In genomic region chr5:83107692-83108410, GRCh38 we compare ENCODE assay signal across 23 cellular contexts. TPM values are rescaled to one million over a fixed set of nuclear protein-coding genes. Genes with fewer than 3 reads are reported as not detected.
DNase-seq lines count a peak whose midpoint lies in the region; ATAC-seq and TF ChIP-seq lines count a peak whose summit lies in the region.
"Had no signal": no experiment of that assay in that cellular context is flagged by ENCODE, and none has a peak within 500 bp of the region (broad histone marks: within the 10 kb centered on the region; RNA-seq: fewer than 3 reads in every experiment).

No MANE protein-coding gene starts in this region.

- H3K9me3 ChIP-seq in IMR-90 (ENCODE audit: control insufficient read depth, insufficient read depth, low read length) (no peaks in the 10 kb centered on the region), smooth muscle cell (replicated peaks; ENCODE audit: low read depth) (no peaks in the 10 kb centered on the region)
- H3K9me3 ChIP-seq: A549, BE2C had no signal

- peaks cover 20% of the 10 kb centered on the region for H3K79me2 ChIP-seq in smooth muscle cell (ENCODE audit: low read depth)

- H3K14ac ChIP-seq in IMR-90 (replicated peaks; ENCODE audit: low read depth, low read length): no peak overlapping the region

- H3K27ac ChIP-seq in IMR-90 (ENCODE audit: insufficient read depth, low read length) (no peak overlapping the region), smooth muscle cell (ENCODE audit: low read depth) (peak overlapping the region; percentile 97), substantia nigra (ENCODE audit: low read depth, low read length, poor library complexity, severe bottlenecking) (no peak overlapping the region)
- H3K27ac ChIP-seq: A549, RWPE1 had no signal

- H3K9ac ChIP-seq in IMR-90 (ENCODE audit: low read depth, low read length) (no peak overlapping the region), smooth muscle cell (ENCODE audit: low read depth) (no peak overlapping the region)

- TF ChIP-seq RAD21 in IMR-90 (IDR thresholded peaks at IDR 0.05; ENCODE audit: low read length): no peak

- no peak for ATAC-seq in IMR-90 (ENCODE audit: low read depth)
- ATAC-seq: A549, GM23338, Panc1 had no signal

- H2AK5ac ChIP-seq in IMR-90 (ENCODE audit: low read depth, low read length): no peak overlapping the region

- H2AFZ ChIP-seq in IMR-90 (replicated peaks; ENCODE audit: low read length, poor library complexity) (no peak overlapping the region), smooth muscle cell (ENCODE audit: low read depth) (no peak overlapping the region)
- H2AFZ ChIP-seq: GM23338 had no signal

- H3K4me1 ChIP-seq in IMR-90 (ENCODE audit: control insufficient read depth, insufficient read depth, low read length) (no peaks in the 10 kb centered on the region), smooth muscle cell (ENCODE audit: low read depth) (peaks cover 7% of the 10 kb centered on the region)
- H3K4me1 ChIP-seq: A549, BE2C had no signal

- no peaks in the 10 kb centered on the region for H3K9me1 ChIP-seq in IMR-90 (ENCODE audit: insufficient read depth, low read length)

- no peak overlapping the region for H4K91ac ChIP-seq in IMR-90 (ENCODE audit: insufficient read depth, low read depth, low read length)

- H2AK9ac ChIP-seq in IMR-90 (replicated peaks; ENCODE audit: low read depth, low read length, poor library complexity): no peak overlapping the region

- no peak overlapping the region for H2BK120ac ChIP-seq in IMR-90 (ENCODE audit: low read depth, low read length)

- no peaks in the 10 kb centered on the region for H3K36me3 ChIP-seq in BJ (ENCODE audit: control insufficient read depth, insufficient read depth, low read length)
- H3K36me3 ChIP-seq in IMR-90 (ENCODE audit: control insufficient read depth, insufficient read depth, low read length): no peaks in the 10 kb centered on the region
- H3K36me3 ChIP-seq in smooth muscle cell (ENCODE audit: low read depth): peaks cover 9% of the 10 kb centered on the region
- H3K36me3 ChIP-seq: BE2C had no signal

- no peak overlapping the region for H3K56ac ChIP-seq in IMR-90 (ENCODE audit: extremely low read depth, insufficient read depth, low read length)

- dilution Hi-C loops in IMR-90 (cut with HindIII; ENCODE audit: low sequenced_read_pairs, unreplicated experiment): no loop called here

- no CpG with 5 or more reads among the region's 3 CpGs for WGBS in IMR-90 (ENCODE audit: extremely low coverage in 2 of 2, insufficient read length in 1 of 2), 2 experiments
- 75% methylated on average over 3 of the region's 3 CpGs for WGBS in smooth muscle cell (ENCODE audit: low lambda C conversion rate)

- H4K20me1 ChIP-seq in IMR-90 (ENCODE audit: insufficient read depth, low read length) (no peaks in the 10 kb centered on the region), smooth muscle cell (ENCODE audit: low read depth) (no peaks in the 10 kb centered on the region)

- in situ Hi-C loops in IMR-90 (cut with MboI; ENCODE audit: low sequenced_read_pairs): no loop called here
- in situ Hi-C loops in astrocyte of the spinal cord (cut with HindIII; ENCODE audit: low sequenced_read_pairs): no loop called here

- no peak overlapping the region for H3K18ac ChIP-seq in IMR-90 (ENCODE audit: low read depth, low read length)

- intact Hi-C loops in IMR-90 (cut with micrococcal nuclease): no loop called here

- no peak for TF ChIP-seq POLR2A in IMR-90 (IDR thresholded peaks at IDR 0.05; ENCODE audit: low read depth, low read length)

- H3F3A ChIP-seq in smooth muscle cell (ENCODE audit: low read depth): peaks cover 12% of the 10 kb centered on the region

- H2BK20ac ChIP-seq in IMR-90 (ENCODE audit: low read depth, low read length): no peak overlapping the region

- H2BK15ac ChIP-seq in IMR-90 (ENCODE audit: low read depth, low read length): no peak overlapping the region

- CTCF ChIA-PET in BJ (lab: Yijun Ruan, JAX) (no interaction called here), IMR-90 (lab: Yijun Ruan, JAX) (no interaction called here)

- no peaks in the 10 kb centered on the region for H3K79me1 ChIP-seq in IMR-90 (ENCODE audit: low read depth in 1 of 2, low read length in 2 of 2)

- no peak overlapping the region for H3K4me2 ChIP-seq in IMR-90 (ENCODE audit: low read depth, low read length)
- no peak overlapping the region for H3K4me2 ChIP-seq in smooth muscle cell
- H3K4me2 ChIP-seq: A549, GM23338 had no signal

- H3K23ac ChIP-seq in IMR-90 (ENCODE audit: low read depth, low read length): no peak overlapping the region

- H3K4me3 ChIP-seq in BJ (ENCODE audit: low read depth, low read length) (no peak overlapping the region), IMR-90 (ENCODE audit: insufficient read depth, low read depth, low read length) (no peak overlapping the region), astrocyte of the spinal cord (ENCODE audit: low read depth, low read length) (no peak overlapping the region), smooth muscle cell (no peak overlapping the region)
- H3K4me3 ChIP-seq: A549, GM23338 had no signal

- no peak overlapping the region for H4K8ac ChIP-seq in IMR-90 (ENCODE audit: low read depth in 2 of 2, low read length in 2 of 2)

- DNase-seq in BJ (ENCODE audit: low read depth) (peak; percentile 27), IMR-90 (no peak), astrocyte of the spinal cord (ENCODE audit: low read depth, low spot score) (peak; percentile 12), smooth muscle cell (lab: John Stamatoyannopoulos, UW; ENCODE audit: unreplicated experiment) (no peak), substantia nigra (lab: John Stamatoyannopoulos, UW) (no peak), COLO829 (ENCODE audit: low spot score) (no peak), NCI-H2029 treated with DMSO at 0.1 percent for 48 hours (lab: John Stamatoyannopoulos, UW) (no peak)
- DNase-seq: BE2C, DMS153, DND-41, H9, NCI-H1105 treated with DMSO at 0.1 percent for 48 hours, NCI-H1694, NCI-H2081, NCI-H2227 treated with DMSO at 0.1 percent for 48 hours, NCI-H510A, NCI-H69, SHP77, T-helper 1 cell had no signal

- no peak overlapping the region for H4K5ac ChIP-seq in IMR-90 (ENCODE audit: low read depth, low read length)

- H3K27me3 ChIP-seq in BJ (ENCODE audit: control insufficient read depth, insufficient read depth, low read length) (no peaks in the 10 kb centered on the region), IMR-90 (ENCODE audit: control insufficient read depth, insufficient read depth, low read length) (no peaks in the 10 kb centered on the region), smooth muscle cell (ENCODE audit: low read depth) (no peaks in the 10 kb centered on the region)
- H3K27me3 ChIP-seq: BE2C had no signal

- no peak overlapping the region for H3K4ac ChIP-seq in IMR-90 (ENCODE audit: low read depth, low read length)

- POLR2A ChIA-PET in BJ (lab: Charles Lee): no interaction called here
- POLR2A ChIA-PET in IMR-90 (lab: Charles Lee; ENCODE audit: unreplicated experiment): no interaction called here

- TF ChIP-seq CTCF in BJ (IDR thresholded peaks at IDR 0.05; ENCODE audit: insufficient read depth, low read depth, low read length): no peak
- no peak for TF ChIP-seq CTCF in IMR-90 (conservative IDR thresholded peaks at IDR 0.05; ENCODE audit: low read depth, low read length)
- TF ChIP-seq CTCF in astrocyte of the spinal cord (IDR thresholded peaks at IDR 0.05; ENCODE audit: low read depth, low read length): no peak
- no peak for TF ChIP-seq CTCF in smooth muscle cell (IDR thresholded peaks at IDR 0.05; ENCODE audit: borderline replicate concordance, insufficient read depth, poor library complexity, severe bottlenecking)

- no peak overlapping the region for H2BK5ac ChIP-seq in IMR-90 (ENCODE audit: low read depth, low read length, poor library complexity, severe bottlenecking)

- BruUV-seq in IMR-90 (replicated peaks; lab: Mats Ljungman, UMichigan): no TSS peak

TF ChIP-seq in IMR-90, 13 proteins besides CTCF, POLR2A, EP300 and RAD21:
- TF ChIP-seq CEBPB (IDR thresholded peaks at IDR 0.05; ENCODE audit: low read depth, low read length) (peak; percentile 82), MAZ (IDR thresholded peaks at IDR 0.05; ENCODE audit: borderline replicate concordance, low read depth, low read length) (no peak)

RNA-seq across cellular contexts. Expression of gene XRCC4, which starts 30.5 kb away (rescaled TPM):
- polyA plus RNA-seq in BJ (2011; rRNA removed) (1.6 and 4.2 TPM in 2 replicates), IMR-90 (2012; rRNA removed) (3.1 and 3.5 TPM in 2 replicates), smooth muscle cell (55.7 and 98.1 TPM in 2 replicates)
- polyA minus RNA-seq in BJ (2011; rRNA and poly(A)+ RNA removed): 0.71 and 1.1 TPM in 2 replicates
- total RNA-seq in IMR-90 (2012; rRNA removed) (4.7 and 11.7 TPM in 2 replicates), smooth muscle cell (110 and 145 TPM in 2 replicates)
- polyA plus RNA-seq in IMR-90 (2012; cell fraction: cytosol; rRNA removed): 0.21 and 0.47 TPM in 2 replicates
- 0.75 TPM in 1 of 2 replicates, not detected in the other for polyA plus RNA-seq in IMR-90 (2012; cell fraction: nucleus; rRNA removed; ENCODE audit: low replicate concordance)

RNA-seq across cellular contexts. Expression of gene TMEM167A, which starts 30.7 kb away (rescaled TPM):
- polyA plus RNA-seq in BJ (2011; rRNA removed): 23.5 and 62.5 TPM in 2 replicates
- polyA minus RNA-seq in BJ (2011; rRNA and poly(A)+ RNA removed): 12.8 and 15.1 TPM in 2 replicates
- 34.6 and 95.8 TPM in 2 replicates for total RNA-seq in IMR-90 (2012; rRNA removed)
- 36.6 and 45.1 TPM in 2 replicates for polyA plus RNA-seq in IMR-90 (2012; rRNA removed)
- 4.4 and 5.0 TPM in 2 replicates for polyA plus RNA-seq in IMR-90 (2012; cell fraction: cytosol; rRNA removed)
- 1.6 and 19.7 TPM in 2 replicates for polyA plus RNA-seq in IMR-90 (2012; cell fraction: nucleus; rRNA removed; ENCODE audit: low replicate concordance)
- total RNA-seq in smooth muscle cell: 236 and 262 TPM in 2 replicates
- 195 and 248 TPM in 2 replicates for polyA plus RNA-seq in smooth muscle cell

Comparison
In these comparisons a context has a peak if more than half of its experiments do, and no peak if none do; other contexts are left out.
1. DNase-seq: peak in BJ (single experiment) and astrocyte of the spinal cord (single experiment); none in IMR-90 (single experiment), smooth muscle cell (single experiment), substantia nigra (0 of 49), COLO829 (single experiment) and NCI-H2029 treated with DMSO at 0.1 percent for 48 hours (single experiment).
2. RNA of gene XRCC4, which starts 30.5 kb away (polyA plus RNA-seq): 55.7 to 98.1 TPM in smooth muscle cell; 0.21 to 3.5 TPM in IMR-90 and 1.6 to 4.2 TPM in BJ; every median in the first group is over 10 times any median in the second.